13 cellular contexts compared by ENCODE assay signal in the genomic region with DNA sequence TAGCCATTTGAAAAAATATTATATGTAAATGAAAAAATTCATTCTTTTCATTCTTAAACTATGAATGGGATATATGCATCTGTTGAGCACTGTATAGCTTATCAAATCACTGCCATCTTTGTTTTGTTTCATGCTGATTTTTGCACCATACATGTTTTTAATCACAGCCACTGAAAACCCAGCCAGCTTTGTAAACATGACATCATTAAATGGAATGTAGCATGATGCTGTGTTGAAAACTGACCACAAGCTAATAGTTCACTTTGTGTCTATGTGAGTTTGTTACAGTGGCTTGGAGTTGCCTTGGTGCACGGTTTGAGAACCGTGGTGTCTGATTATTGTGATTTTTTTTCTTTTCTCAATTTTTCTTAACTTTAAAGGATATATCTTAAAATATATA.
DNase-seq lines count a peak whose midpoint lies in the region; ATAC-seq lines count a peak whose summit lies in the region.
"Had no signal": no experiment of that assay in that cellular context is flagged by ENCODE, and none has a peak within 500 bp of the region (broad histone marks: within the 10 kb centered on the region; RNA-seq: fewer than 3 reads in every experiment).

No MANE protein-coding gene starts in this region.

- CTCF ChIA-PET in activated CD8-positive, alpha-beta T cell treated with anti-CD3 and anti-CD28 coated beads, Interleukin-2, amount 10 ng/mL, durations not matched to agents 7 days and 5 days (lab: Charles Lee): interaction anchor here (1.3 kb wide), 1 partner anchor 140 kb away, joined by 3 read pairs; no protein-coding TSS in a partner anchor

- H3K4me1 Mint-ChIP-seq in activated CD8-positive, alpha-beta T cell treated with anti-CD3 and anti-CD28 coated beads, Interleukin-2, amount 10 ng/mL, durations not matched to agents 7 days and 5 days (ENCODE audit: low read depth): no peaks in the 10 kb centered on the region

- H3K27ac Mint-ChIP-seq in activated CD8-positive, alpha-beta T cell treated with anti-CD3 and anti-CD28 coated beads, Interleukin-2, amount 10 ng/mL, durations not matched to agents 7 days and 5 days: no peak overlapping the region

- no peak for ATAC-seq in activated CD8-positive, alpha-beta T cell treated with anti-CD3 and anti-CD28 coated beads, Interleukin-2, amount 10 ng/mL, durations not matched to agents 7 days and 5 days
- ATAC-seq in GM21390 (IDR thresholded peaks at IDR 0.05; ENCODE audit: unreplicated experiment): no peak
- ATAC-seq: gastrocnemius medialis, left lobe of liver had no signal

- DNase-seq in GM04504 (ENCODE audit: low read depth): peak; percentile 69
- DNase-seq in SW480 (ENCODE audit: low spot score): peak; percentile 16
- DNase-seq in fibroblast of peridontal ligament (ENCODE audit: extremely low read depth): peak; percentile 92
- peak; percentile 49 for DNase-seq in skeletal muscle cell (ENCODE audit: low read depth)
- no peak for DNase-seq in activated CD8-positive, alpha-beta T cell treated with anti-CD3 and anti-CD28 coated beads, Interleukin-2, amount 10 ng/mL, durations not matched to agents 7 days and 5 days
- no peak for DNase-seq in NCI-H345 (lab: John Stamatoyannopoulos, UW)
- DNase-seq in 8988T: no peak
- DNase-seq: activated T-cell treated with anti-CD3 and anti-CD28 coated beads, Interleukin-2, amount 50 U/mL, for 48 hours; DMS 273 treated with DMSO at 0.1 percent for 48 hours; gastrocnemius medialis; NCI-H446 treated with DMSO at 0.1 percent for 48 hours had no signal

- no peaks in the 10 kb centered on the region for H3K27me3 Mint-ChIP-seq in activated CD8-positive, alpha-beta T cell treated with anti-CD3 and anti-CD28 coated beads, Interleukin-2, amount 10 ng/mL, durations not matched to agents 7 days and 5 days (ENCODE audit: low read depth)

- peaks cover 18% of the 10 kb centered on the region for H3K36me3 Mint-ChIP-seq in activated CD8-positive, alpha-beta T cell treated with anti-CD3 and anti-CD28 coated beads, Interleukin-2, amount 10 ng/mL, durations not matched to agents 7 days and 5 days (ENCODE audit: low read depth)

- H3K4me3 Mint-ChIP-seq in activated CD8-positive, alpha-beta T cell treated with anti-CD3 and anti-CD28 coated beads, Interleukin-2, amount 10 ng/mL, durations not matched to agents 7 days and 5 days: no peak overlapping the region

- H3K9me3 Mint-ChIP-seq in activated CD8-positive, alpha-beta T cell treated with anti-CD3 and anti-CD28 coated beads, Interleukin-2, amount 10 ng/mL, durations not matched to agents 7 days and 5 days (ENCODE audit: insufficient read depth): no peaks in the 10 kb centered on the region

- H3K4me3 ChIP-seq in skeletal muscle cell (ENCODE audit: low read depth, low read length): no peak overlapping the region
- H3K4me3 ChIP-seq: gastrocnemius medialis had no signal

- POLR2A ChIA-PET in activated CD8-positive, alpha-beta T cell treated with anti-CD3 and anti-CD28 coated beads, Interleukin-2, amount 10 ng/mL, durations not matched to agents 7 days and 5 days (lab: Charles Lee): no interaction called here

Comparison
In these comparisons a context has a peak if more than half of its experiments do, and no peak if none do; other contexts are left out.
1. DNase-seq: peak in GM04504 (single experiment), SW480 (single experiment), fibroblast of peridontal ligament (single experiment) and skeletal muscle cell (single experiment); none in activated CD8-positive, alpha-beta T cell treated with anti-CD3 and anti-CD28 coated beads, Interleukin-2, amount 10 ng/mL, durations not matched to agents 7 days and 5 days (single experiment), NCI-H345 (single experiment) and 8988T (single experiment).